ENCODE assay signal across 35 cellular contexts in genomic region chr5:132087661-132088060, GRCh38. TPM values are rescaled to one million over a fixed set of nuclear protein-coding genes. Genes with fewer than 3 reads are reported as not detected.
"Had no signal": no experiment of that assay in that cellular context is flagged by ENCODE, and none has a peak within 500 bp of the region (broad histone marks: within the 10 kb centered on the region; RNA-seq: fewer than 3 reads in every experiment).

No MANE protein-coding gene starts in this region.

- H3K9me3 ChIP-seq: MG63, Peyer's patch, SJSA1, SK-N-SH had no signal

- H3K4me3 ChIP-seq: MG63, Peyer's patch, SJSA1 had no signal

- H3K36me3 ChIP-seq: brain microvascular endothelial cell, MG63, Peyer's patch, SJSA1 had no signal

- H3K4me3 Mint-ChIP-seq: activated CD8-positive, alpha-beta memory T cell treated with anti-CD3 and anti-CD28 coated beads, Interleukin-2, amount 10 ng/mL, durations not matched to agents 7 days and 5 days; activated naive CD8-positive, alpha-beta T cell treated with anti-CD3 and anti-CD28 coated beads for 36 hours; T-helper 1 cell treated with Interleukin-12 subunit alpha and Interleukin-12 subunit beta and Interleukin-4 antibody, amounts not matched to agents 30 μg/mL and 1 μg/mL, for 36 hours; T-helper 2 cell treated with Interferon-gamma antibody and Interleukin-4, amounts not matched to agents 5 μg/mL and 100 μg/mL, for 36 hours had no signal

- DNase-seq: activated CD4-positive, alpha-beta T cell treated with anti-CD3 and anti-CD28 coated beads for 1 hour; activated CD4-positive, alpha-beta T cell treated with anti-CD3 and anti-CD28 coated beads for 48 hours; activated CD4-positive, alpha-beta T cell treated with anti-CD3 and anti-CD28 coated beads, Interleukin-2, amount 50 U/mL, for 48 hours; activated CD8-positive, alpha-beta memory T cell treated with anti-CD3 and anti-CD28 coated beads for 24 hours; activated CD8-positive, alpha-beta memory T cell treated with anti-CD3 and anti-CD28 coated beads, Interleukin-2, amount 10 ng/mL, durations not matched to agents 7 days and 5 days; activated CD8-positive, alpha-beta memory T cell treated with anti-CD3 and anti-CD28 coated beads, Interleukin-2, amount 50 U/mL, for 48 hours; activated gamma-delta T cell treated with Interleukin-2 at 50 U/mL for 16 hours; activated naive CD4-positive, alpha-beta T cell treated with anti-CD3 and anti-CD28 coated beads, Interleukin-2, amount 50 U/mL, for 16 hours; activated naive CD8-positive, alpha-beta T cell treated with anti-CD3 and anti-CD28 coated beads for 36 hours; amniotic stem cell; aorta; brain microvascular endothelial cell; central memory CD4-positive, alpha-beta T cell; Kasumi-1; KG1; MG63; NCI-H1048; NCI-H1105 treated with DMSO at 0.1 percent for 48 hours; NCI-H1436; NCI-H1694; NCI-H1930; NCI-H2081 treated with DMSO at 0.1 percent for 48 hours; NCI-H510A; NCI-H526; NCI-H748 treated with DMSO at 0.1 percent for 48 hours; NK-92 treated with Interleukin-12 subunit alpha and Interleukin-12 subunit beta, amount 100 ng/mL, for 24 hours; PC-3; RPMI8226; SHP77 treated with DMSO at 0.1 percent for 48 hours; SK-N-SH had no signal

- ATAC-seq: activated CD8-positive, alpha-beta memory T cell treated with anti-CD3 and anti-CD28 coated beads, Interleukin-2, amount 10 ng/mL, durations not matched to agents 7 days and 5 days; PC-3 had no signal

- H3K27me3 ChIP-seq: brain microvascular endothelial cell, MG63, Peyer's patch, SJSA1 had no signal

- H3K9ac ChIP-seq: SK-N-SH had no signal

- H3K27ac Mint-ChIP-seq: activated CD8-positive, alpha-beta memory T cell treated with anti-CD3 and anti-CD28 coated beads, Interleukin-2, amount 10 ng/mL, durations not matched to agents 7 days and 5 days; activated naive CD8-positive, alpha-beta T cell treated with anti-CD3 and anti-CD28 coated beads for 36 hours; T-helper 1 cell treated with Interleukin-12 subunit alpha and Interleukin-12 subunit beta and Interleukin-4 antibody, amounts not matched to agents 30 μg/mL and 1 μg/mL, for 36 hours; T-helper 2 cell treated with Interferon-gamma antibody and Interleukin-4, amounts not matched to agents 5 μg/mL and 100 μg/mL, for 36 hours had no signal

- H3K27me3 Mint-ChIP-seq: activated CD8-positive, alpha-beta memory T cell treated with anti-CD3 and anti-CD28 coated beads, Interleukin-2, amount 10 ng/mL, durations not matched to agents 7 days and 5 days; activated naive CD8-positive, alpha-beta T cell treated with anti-CD3 and anti-CD28 coated beads for 36 hours had no signal

- H3K27ac ChIP-seq: brain microvascular endothelial cell, Peyer's patch, SJSA1 had no signal

RNA-seq across cellular contexts. Expression of gene CSF2, which starts 14.1 kb away (rescaled TPM):
- total RNA-seq: cerebellum, Peyer's patch had no signal
- polyA plus RNA-seq: aorta had no signal

RNA-seq across cellular contexts. Expression of gene IL3, which starts 27.2 kb away (rescaled TPM):
- total RNA-seq: aorta, cerebellum, PC-3, Peyer's patch, SJSA1 had no signal
- polyA plus RNA-seq: aorta, SK-N-SH had no signal
